ENCODE assay signal across 11 cellular contexts in genomic region chr3:52195823-52196331, GRCh38. TPM values are rescaled to one million over a fixed set of nuclear protein-coding genes. Genes with fewer than 3 reads are reported as not detected.
DNase-seq lines count a peak whose midpoint lies in the region; ATAC-seq lines count a peak whose summit lies in the region.
"Had no signal": no experiment of that assay in that cellular context is flagged by ENCODE, and none has a peak within 500 bp of the region (broad histone marks: within the 10 kb centered on the region; RNA-seq: fewer than 3 reads in every experiment).

No MANE protein-coding gene starts in this region.

- intact Hi-C loops in sciatic nerve (cut with DNase I): no loop called here

- no peaks in the 10 kb centered on the region for H3K27me3 Mint-ChIP-seq in stimulated activated naive B cell treated with anti-CD40 and anti-IgM and Interleukin-4, amounts not matched to agents 10 μg/mL and 1 μg/mL and 100 μg/mL, for 72 hours
- H3K27me3 Mint-ChIP-seq: activated B cell treated with CpG ODN at 0.5 μM for 24 hours had no signal

- peaks cover 21 to 25% of the 10 kb centered on the region in 2 donors for H3K4me1 Mint-ChIP-seq in stimulated activated naive B cell treated with anti-CD40 and anti-IgM and Interleukin-4, amounts not matched to agents 10 μg/mL and 1 μg/mL and 100 μg/mL, for 72 hours

- no peak overlapping the region for H3K27ac Mint-ChIP-seq in stimulated activated naive B cell treated with anti-CD40 and anti-IgM and Interleukin-4, amounts not matched to agents 10 μg/mL and 1 μg/mL and 100 μg/mL, for 72 hours
- H3K27ac Mint-ChIP-seq: activated B cell treated with CpG ODN at 0.5 μM for 24 hours had no signal

- DNase-seq in EH (ENCODE audit: low read depth) (peak; percentile 55), SIG-M5 treated with dmso at 0.1 percent for 504 hours (lab: John Stamatoyannopoulos, UW; ENCODE audit: unreplicated experiment) (peak; percentile 90), fibroblast of the conjunctiva (ENCODE audit: low read depth) (peak; percentile 18), sciatic nerve (ENCODE audit: low spot score) (no peak)
- DNase-seq in stimulated activated naive B cell treated with anti-CD40 and anti-IgM and Interleukin-4, amounts not matched to agents 10 μg/mL and 1 μg/mL and 100 μg/mL, for 72 hours: no peak
- no peak for DNase-seq in stimulated activated CD4-positive, alpha-beta T cell treated with anti-CD3 and anti-CD28 coated beads, Interleukin-4, amount 100 ng/mL, for 4 hours
- DNase-seq: activated B cell treated with CpG ODN at 0.5 μM for 24 hours, kidney glomerular epithelial cell, NCI-H510A treated with DMSO at 0.1 percent for 48 hours had no signal

- ATAC-seq in sciatic nerve (peak; percentile 59), HG03097 (IDR thresholded peaks at IDR 0.05; ENCODE audit: low FRiP score, unreplicated experiment) (no peak), GM21717 (IDR thresholded peaks at IDR 0.05; ENCODE audit: unreplicated experiment) (no peak)
- no peak for ATAC-seq in stimulated activated naive B cell treated with anti-CD40 and anti-IgM and Interleukin-4, amounts not matched to agents 10 μg/mL and 1 μg/mL and 100 μg/mL, for 72 hours (replicated peaks)

- H3K36me3 Mint-ChIP-seq in stimulated activated naive B cell treated with anti-CD40 and anti-IgM and Interleukin-4, amounts not matched to agents 10 μg/mL and 1 μg/mL and 100 μg/mL, for 72 hours: peaks cover 4 to 13% of the 10 kb centered on the region in 2 donors

- H3K4me3 Mint-ChIP-seq in stimulated activated naive B cell treated with anti-CD40 and anti-IgM and Interleukin-4, amounts not matched to agents 10 μg/mL and 1 μg/mL and 100 μg/mL, for 72 hours: no peak overlapping the region
- H3K4me3 Mint-ChIP-seq: activated B cell treated with CpG ODN at 0.5 μM for 24 hours had no signal

- no peaks in the 10 kb centered on the region for H3K9me3 Mint-ChIP-seq in stimulated activated naive B cell treated with anti-CD40 and anti-IgM and Interleukin-4, amounts not matched to agents 10 μg/mL and 1 μg/mL and 100 μg/mL, for 72 hours
- H3K9me3 Mint-ChIP-seq: activated B cell treated with CpG ODN at 0.5 μM for 24 hours had no signal

RNA-seq across cellular contexts. Expression of gene ALAS1, which starts 2.1 kb away (rescaled TPM):
- 39.1 TPM for total RNA-seq in sciatic nerve

RNA-seq across cellular contexts. Expression of gene TLR9, which starts 29.6 kb away (rescaled TPM):
- total RNA-seq in sciatic nerve: 1.1 TPM

RNA-seq across cellular contexts. Expression of gene POC1A, which starts 41.7 kb away (rescaled TPM):
- total RNA-seq in sciatic nerve: 2.1 TPM

RNA-seq across cellular contexts. Expression of gene TWF2, which starts 43.1 kb away (rescaled TPM):
- total RNA-seq in sciatic nerve: 39.8 TPM

RNA-seq across cellular contexts. Expression of gene PPM1M, which starts 49.7 kb away (rescaled TPM):
- total RNA-seq in sciatic nerve: 36.9 TPM

Comparison
In these comparisons a context has a peak if more than half of its experiments do, and no peak if none do; other contexts are left out.
1. DNase-seq: peak in EH (single experiment), SIG-M5 treated with dmso at 0.1 percent for 504 hours (single experiment) and fibroblast of the conjunctiva (single experiment); none in sciatic nerve (single experiment), stimulated activated naive B cell treated with anti-CD40 and anti-IgM and Interleukin-4, amounts not matched to agents 10 μg/mL and 1 μg/mL and 100 μg/mL, for 72 hours (single experiment) and stimulated activated CD4-positive, alpha-beta T cell treated with anti-CD3 and anti-CD28 coated beads, Interleukin-4, amount 100 ng/mL, for 4 hours (0 of 2).